In the genomic region with DNA sequence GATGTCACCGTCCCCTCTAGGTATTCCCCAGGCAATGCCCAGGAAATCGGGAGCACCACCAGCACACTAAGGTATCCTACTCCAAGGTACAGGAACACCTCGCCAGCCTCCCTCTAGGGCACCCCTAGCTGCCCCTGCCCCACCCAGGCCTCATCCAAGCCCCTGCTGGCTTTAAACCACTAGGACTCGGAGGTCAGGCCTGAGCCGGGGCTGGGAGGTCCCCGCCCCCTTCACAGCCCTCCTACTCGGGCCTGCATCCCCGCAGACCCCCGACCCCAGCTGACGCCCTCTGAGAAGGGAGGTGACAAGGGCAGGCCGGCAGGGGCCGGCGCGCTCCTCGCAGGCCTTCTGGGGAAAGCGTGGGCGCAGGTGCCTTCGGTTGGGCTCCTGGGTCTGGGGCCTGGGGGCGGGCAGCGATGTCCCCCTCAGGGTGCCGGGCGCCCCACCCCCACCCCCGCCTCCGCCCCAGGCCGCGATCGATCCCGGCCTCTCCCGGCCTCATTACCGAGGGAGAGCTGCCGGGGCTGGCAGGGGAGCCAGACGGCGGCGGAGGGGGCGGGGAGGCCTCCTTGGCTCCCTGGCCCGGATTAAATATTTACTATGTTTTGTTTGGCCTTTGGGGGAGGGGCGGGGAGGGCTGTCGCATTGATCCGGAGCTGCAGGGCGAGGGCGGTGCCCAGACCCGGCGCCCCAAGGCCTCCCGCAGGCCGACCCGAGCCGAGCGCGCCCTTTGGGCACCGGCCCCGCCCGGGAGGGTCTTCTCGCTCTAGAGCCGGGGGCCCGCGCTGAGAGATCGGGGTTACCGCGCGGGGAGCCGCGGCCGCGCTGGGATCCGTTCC, we compare ENCODE assay signal across 9 cellular contexts. TPM values are rescaled to one million over a fixed set of nuclear protein-coding genes. Genes with fewer than 3 reads are reported as not detected.
DNase-seq lines count a peak whose midpoint lies in the region; ATAC-seq and TF ChIP-seq lines count a peak whose summit lies in the region.
"Had no signal": no experiment of that assay in that cellular context is flagged by ENCODE, and none has a peak within 500 bp of the region (broad histone marks: within the 10 kb centered on the region; RNA-seq: fewer than 3 reads in every experiment).

No MANE protein-coding gene starts in this region.

- intact Hi-C loops in activated CD4-positive, alpha-beta T cell treated with anti-CD3 and anti-CD28 coated beads, Interleukin-2, amount 10 ng/mL, durations not matched to agents 24 days and 14 days (cut with micrococcal nuclease) = no loop called here

- DNase-seq in GM23338 (ENCODE audit: low spot score) (peak; percentile 72), WTC11 (ENCODE audit: low spot score) (peak; percentile 42), activated T-cell treated with anti-CD3 and anti-CD28 coated beads for 4 hours (no peak), NCI-H1105 treated with DMSO at 0.1 percent for 48 hours (lab: John Stamatoyannopoulos, UW) (no peak)
- DNase-seq in activated T-cell treated with anti-CD3 and anti-CD28 coated beads, Interleukin-2, amount 50 U/mL, for 72 hours = no peak
- no peak for DNase-seq in activated CD4-positive, alpha-beta T cell treated with anti-CD3 and anti-CD28 coated beads, Interleukin-2, amount 10 ng/mL, durations not matched to agents 24 days and 14 days
- DNase-seq: stimulated activated CD4-positive, alpha-beta T cell treated with anti-CD3 and anti-CD28 coated beads, Interleukin-4, amount 100 ng/mL, for 4 hours had no signal

- no peaks in the 10 kb centered on the region for H3K36me3 ChIP-seq in GM23338 (ENCODE audit: insufficient read depth)
- H3K36me3 ChIP-seq in skeletal muscle satellite cell (ENCODE audit: insufficient read depth, low read length) = no peaks in the 10 kb centered on the region

- no peaks in the 10 kb centered on the region for H3K36me3 Mint-ChIP-seq in GM23338 (ENCODE audit: low read depth)
- no peaks in the 10 kb centered on the region for H3K36me3 Mint-ChIP-seq in WTC11
- H3K36me3 Mint-ChIP-seq in activated T-cell treated with anti-CD3 and anti-CD28 coated beads, Interleukin-2, amount 50 U/mL, for 72 hours (ENCODE audit: insufficient read depth in 2 of 2) = no peaks in the 10 kb centered on the region
- H3K36me3 Mint-ChIP-seq in activated CD4-positive, alpha-beta T cell treated with anti-CD3 and anti-CD28 coated beads, Interleukin-2, amount 10 ng/mL, durations not matched to agents 24 days and 14 days (ENCODE audit: low read depth) = no peaks in the 10 kb centered on the region

- POLR2A ChIA-PET in WTC11 (lab: Charles Lee) = interaction anchor here (1.0 kb wide), 1 partner anchor 14 kb away, joined by 3 read pairs; no protein-coding TSS in a partner anchor

- H4K20me1 ChIP-seq in GM23338 (replicated peaks; ENCODE audit: insufficient read depth) = no peaks in the 10 kb centered on the region

- no peaks in the 10 kb centered on the region for H3K79me2 ChIP-seq in GM23338 (replicated peaks; ENCODE audit: insufficient read depth)

- peak overlapping the region; percentile 59 for H3K9ac ChIP-seq in skeletal muscle satellite cell (ENCODE audit: low read depth, low read length)

- no peak overlapping the region for H3K27ac Mint-ChIP-seq in GM23338
- H3K27ac Mint-ChIP-seq in WTC11 = no peak overlapping the region
- H3K27ac Mint-ChIP-seq in activated T-cell treated with anti-CD3 and anti-CD28 coated beads, Interleukin-2, amount 50 U/mL, for 72 hours = no peak overlapping the region
- no peak overlapping the region for H3K27ac Mint-ChIP-seq in activated CD4-positive, alpha-beta T cell treated with anti-CD3 and anti-CD28 coated beads, Interleukin-2, amount 10 ng/mL, durations not matched to agents 24 days and 14 days

- peak overlapping the region; percentile 72; the same call in 1 of the 2 replicates for H2AFZ ChIP-seq in GM23338

- H3K27me3 ChIP-seq in GM23338 (ENCODE audit: insufficient read depth) = peaks cover 33% of the 10 kb centered on the region
- H3K27me3 ChIP-seq in skeletal muscle satellite cell (ENCODE audit: control insufficient read depth, insufficient read depth, low read length) = peaks cover 29% of the 10 kb centered on the region

- H3K4me1 Mint-ChIP-seq in GM23338 (peaks cover 31% of the 10 kb centered on the region), WTC11 (peaks cover 33% of the 10 kb centered on the region)
- no peaks in the 10 kb centered on the region for H3K4me1 Mint-ChIP-seq in activated T-cell treated with anti-CD3 and anti-CD28 coated beads, Interleukin-2, amount 50 U/mL, for 72 hours (ENCODE audit: low read depth)
- H3K4me1 Mint-ChIP-seq in activated CD4-positive, alpha-beta T cell treated with anti-CD3 and anti-CD28 coated beads, Interleukin-2, amount 10 ng/mL, durations not matched to agents 24 days and 14 days = peaks cover 4% of the 10 kb centered on the region

- H3K9me3 ChIP-seq in skeletal muscle satellite cell (replicated peaks; ENCODE audit: low read length) = no peaks in the 10 kb centered on the region

- peak overlapping the region; percentile 41 for H3K4me3 Mint-ChIP-seq in GM23338
- peak overlapping the region; percentile 38 for H3K4me3 Mint-ChIP-seq in WTC11
- no peak overlapping the region for H3K4me3 Mint-ChIP-seq in activated T-cell treated with anti-CD3 and anti-CD28 coated beads, Interleukin-2, amount 50 U/mL, for 72 hours
- H3K4me3 Mint-ChIP-seq in activated CD4-positive, alpha-beta T cell treated with anti-CD3 and anti-CD28 coated beads, Interleukin-2, amount 10 ng/mL, durations not matched to agents 24 days and 14 days = no peak overlapping the region

- CTCF ChIA-PET in WTC11 (lab: Charles Lee) = interaction anchor here (0.6 to 2.2 kb wide), 9 partner anchors 14 to 435 kb away, joined by 3 to 5 read pairs (median 3); no protein-coding TSS in a partner anchor

- peaks cover 33% of the 10 kb centered on the region for H3K27me3 Mint-ChIP-seq in GM23338 (ENCODE audit: insufficient read depth, low read depth, poor library complexity)
- peaks cover 30% of the 10 kb centered on the region for H3K27me3 Mint-ChIP-seq in WTC11 (ENCODE audit: low read depth)
- H3K27me3 Mint-ChIP-seq in activated T-cell treated with anti-CD3 and anti-CD28 coated beads, Interleukin-2, amount 50 U/mL, for 72 hours (ENCODE audit: low read depth) = peaks cover 30% of the 10 kb centered on the region
- peaks cover 36% of the 10 kb centered on the region for H3K27me3 Mint-ChIP-seq in activated CD4-positive, alpha-beta T cell treated with anti-CD3 and anti-CD28 coated beads, Interleukin-2, amount 10 ng/mL, durations not matched to agents 24 days and 14 days

- ATAC-seq in GM23338 (peak; percentile 54), WTC11 (peak; percentile 57)
- ATAC-seq in activated T-cell treated with anti-CD3 and anti-CD28 coated beads, Interleukin-2, amount 50 U/mL, for 72 hours (replicated peaks in 1 of 2) = no peak

- H3K9me2 ChIP-seq in GM23338 (ENCODE audit: insufficient read depth) = no peaks in the 10 kb centered on the region

- H3K4me1 ChIP-seq in GM23338 (ENCODE audit: insufficient read depth) = peaks cover 14% of the 10 kb centered on the region; the same call in 1 of the 2 replicates
- H3K4me1 ChIP-seq in skeletal muscle satellite cell (ENCODE audit: control insufficient read depth, insufficient read depth, low read length) = peaks cover 6% of the 10 kb centered on the region

- no peak overlapping the region for H3K27ac ChIP-seq in GM23338 (ENCODE audit: low read depth)

- H3K9me3 Mint-ChIP-seq in GM23338 (no peaks in the 10 kb centered on the region), WTC11 (no peaks in the 10 kb centered on the region)
- no peaks in the 10 kb centered on the region for H3K9me3 Mint-ChIP-seq in activated T-cell treated with anti-CD3 and anti-CD28 coated beads, Interleukin-2, amount 50 U/mL, for 72 hours
- H3K9me3 Mint-ChIP-seq in activated CD4-positive, alpha-beta T cell treated with anti-CD3 and anti-CD28 coated beads, Interleukin-2, amount 10 ng/mL, durations not matched to agents 24 days and 14 days = no peaks in the 10 kb centered on the region

- H3F3A ChIP-seq in GM23338 (replicated peaks; ENCODE audit: low read depth) = no peaks in the 10 kb centered on the region

- H3K4me3 ChIP-seq in GM23338 (peak overlapping the region; percentile 66), iPS-11a (ENCODE audit: low read depth, low read length) (peak overlapping the region; percentile 27), skeletal muscle satellite cell (ENCODE audit: low read length) (peak overlapping the region; percentile 61)

- TF ChIP-seq CTCF in GM23338 (conservative IDR thresholded peaks at IDR 0.05; ENCODE audit: low read depth in 2 of 2) (no peak), WTC11 (IDR thresholded peaks at IDR 0.05) (no peak)

- H3K4me2 ChIP-seq in GM23338 = peak overlapping the region; percentile 78
- H3K4me2 ChIP-seq in skeletal muscle satellite cell (ENCODE audit: low read length) = peak overlapping the region; percentile 78

RNA-seq across cellular contexts. Expression of gene RTN4RL1, which starts 27.3 kb away (rescaled TPM):
- total RNA-seq in GM23338 (2014; rRNA removed; shearing (Covaris generic)) = 0.17 TPM in 1 of 2 replicates, not detected in the other
- polyA plus RNA-seq in GM23338 (2016; fragmentation: Nextera tagmentation; extraction: Ambion mirVana) = not detected in 2 replicates
- 0.27 to 0.72 TPM (median 0.37 TPM) in 3 replicates for total RNA-seq in WTC11 (2021)
- 1.3 and 1.7 TPM in 2 replicates for total RNA-seq in skeletal muscle satellite cell (2012; rRNA removed)
- total RNA-seq in activated T-cell treated with anti-CD3 and anti-CD28 coated beads, Interleukin-2, amount 50 U/mL, for 72 hours = under 1 TPM; 0.14 to 0.21 TPM
- total RNA-seq in activated CD4-positive, alpha-beta T cell treated with anti-CD3 and anti-CD28 coated beads, Interleukin-2, amount 10 ng/mL, durations not matched to agents 24 days and 14 days = 1.1 and 1.2 TPM in 2 replicates

RNA-seq across cellular contexts. Expression of gene DPH1, which starts 32.1 kb away (rescaled TPM):
- 22.3 and 28.2 TPM in 2 replicates for total RNA-seq in GM23338 (2014; rRNA removed; shearing (Covaris generic))
- polyA plus RNA-seq in GM23338 (2016; fragmentation: Nextera tagmentation; extraction: Ambion mirVana) = 9.0 and 11.8 TPM in 2 replicates
- 29.5 to 43.2 TPM (median 33.0 TPM) in 3 replicates for total RNA-seq in WTC11 (2021)
- 22.9 and 30.4 TPM in 2 replicates for total RNA-seq in skeletal muscle satellite cell (2012; rRNA removed)
- 10 to 100 TPM; 36.8 to 40.8 TPM for total RNA-seq in activated T-cell treated with anti-CD3 and anti-CD28 coated beads, Interleukin-2, amount 50 U/mL, for 72 hours
- 50.8 and 55.9 TPM in 2 replicates for total RNA-seq in activated CD4-positive, alpha-beta T cell treated with anti-CD3 and anti-CD28 coated beads, Interleukin-2, amount 10 ng/mL, durations not matched to agents 24 days and 14 days

RNA-seq across cellular contexts. Expression of gene OVCA2, which starts 44.0 kb away (rescaled TPM):
- 21.3 and 24.8 TPM in 2 replicates for total RNA-seq in GM23338 (2014; rRNA removed; shearing (Covaris generic))
- polyA plus RNA-seq in GM23338 (2016; fragmentation: Nextera tagmentation; extraction: Ambion mirVana) = 14.9 and 15.9 TPM in 2 replicates
- total RNA-seq in WTC11 (2021) = 18.4 to 23.5 TPM (median 20.5 TPM) in 3 replicates
- total RNA-seq in skeletal muscle satellite cell (2012; rRNA removed) = 57.8 and 60.9 TPM in 2 replicates
- 10 to 100 TPM; 29.0 to 33.3 TPM for total RNA-seq in activated T-cell treated with anti-CD3 and anti-CD28 coated beads, Interleukin-2, amount 50 U/mL, for 72 hours
- total RNA-seq in activated CD4-positive, alpha-beta T cell treated with anti-CD3 and anti-CD28 coated beads, Interleukin-2, amount 10 ng/mL, durations not matched to agents 24 days and 14 days = 36.5 and 37.7 TPM in 2 replicates

RNA-seq across cellular contexts. Expression of gene HIC1, which starts 57.1 kb away (rescaled TPM):
- 0.17 TPM in 1 of 2 replicates, not detected in the other for total RNA-seq in GM23338 (2014; rRNA removed; shearing (Covaris generic))
- 0.23 and 0.26 TPM in 2 replicates for polyA plus RNA-seq in GM23338 (2016; fragmentation: Nextera tagmentation; extraction: Ambion mirVana)
- total RNA-seq in WTC11 (2021) = 0.37 to 0.46 TPM (median 0.39 TPM) in 3 replicates
- 16.2 and 29.9 TPM in 2 replicates for total RNA-seq in skeletal muscle satellite cell (2012; rRNA removed)
- total RNA-seq in activated T-cell treated with anti-CD3 and anti-CD28 coated beads, Interleukin-2, amount 50 U/mL, for 72 hours = 10 to 100 TPM; 11.7 to 21.4 TPM
- 49.4 and 51.6 TPM in 2 replicates for total RNA-seq in activated CD4-positive, alpha-beta T cell treated with anti-CD3 and anti-CD28 coated beads, Interleukin-2, amount 10 ng/mL, durations not matched to agents 24 days and 14 days

Comparison
In these comparisons a context has a peak if more than half of its experiments do, and no peak if none do; other contexts are left out.
1. ATAC-seq: peak in GM23338 (single experiment) and WTC11 (single experiment); none in activated T-cell treated with anti-CD3 and anti-CD28 coated beads, Interleukin-2, amount 50 U/mL, for 72 hours (0 of 2).
2. DNase-seq: peak in GM23338 (single experiment) and WTC11 (single experiment); none in activated T-cell treated with anti-CD3 and anti-CD28 coated beads, Interleukin-2, amount 50 U/mL, for 72 hours (0 of 2), activated T-cell treated with anti-CD3 and anti-CD28 coated beads for 4 hours (single experiment), activated CD4-positive, alpha-beta T cell treated with anti-CD3 and anti-CD28 coated beads, Interleukin-2, amount 10 ng/mL, durations not matched to agents 24 days and 14 days (single experiment) and NCI-H1105 treated with DMSO at 0.1 percent for 48 hours (single experiment).
3. H3K4me3 Mint-ChIP-seq: peak in GM23338 (single experiment) and WTC11 (single experiment); none in activated T-cell treated with anti-CD3 and anti-CD28 coated beads, Interleukin-2, amount 50 U/mL, for 72 hours (0 of 2) and activated CD4-positive, alpha-beta T cell treated with anti-CD3 and anti-CD28 coated beads, Interleukin-2, amount 10 ng/mL, durations not matched to agents 24 days and 14 days (single experiment).
4. Peak in every context shown above with its lines, with median percentiles within 50 percentile points of each other: H3K4me3 ChIP-seq.